21 cellular contexts compared by ENCODE assay signal in genomic region chr6:170067257-170067656, GRCh38.
DNase-seq lines count a peak whose midpoint lies in the region; ATAC-seq and TF ChIP-seq lines count a peak whose summit lies in the region.
"Had no signal": no experiment of that assay in that cellular context is flagged by ENCODE, and none has a peak within 500 bp of the region (broad histone marks: within the 10 kb centered on the region; RNA-seq: fewer than 3 reads in every experiment).

No MANE protein-coding gene starts in this region.

- 55 to 65% (median 58%) methylated on average over 12 to 16 of the region's 16 CpGs for WGBS in stomach, 5 donors

- no peak overlapping the region for H3K4me3 Mint-ChIP-seq in chondrocyte (ENCODE audit: unreplicated experiment)
- H3K4me3 Mint-ChIP-seq: activated CD4-positive, alpha-beta memory T cell treated with anti-CD3 and anti-CD28 coated beads, Interleukin-2, amount 10 ng/mL, durations not matched to agents 7 days and 5 days; activated T-helper 17 cell treated with anti-CD3 and anti-CD28 coated beads, Interleukin-2, amount 50 U/mL, for 72 hours had no signal

- TF ChIP-seq POLR2A in stomach (IDR thresholded peaks at IDR 0.05): no peak

- ATAC-seq in activated CD4-positive, CD25-positive, alpha-beta regulatory T cell treated with anti-CD3 and anti-CD28 coated beads, Interleukin-2, amount 50 U/mL, for 24 hours: no peak
- ATAC-seq in left lung (no peak), HG02870 (IDR thresholded peaks at IDR 0.05; ENCODE audit: unreplicated experiment) (no peak)
- ATAC-seq: activated T-helper 17 cell treated with anti-CD3 and anti-CD28 coated beads, Interleukin-2, amount 50 U/mL, for 72 hours; PC-3 had no signal

- no peak overlapping the region for H3K27ac Mint-ChIP-seq in chondrocyte (ENCODE audit: unreplicated experiment)
- H3K27ac Mint-ChIP-seq: activated CD4-positive, alpha-beta memory T cell treated with anti-CD3 and anti-CD28 coated beads, Interleukin-2, amount 10 ng/mL, durations not matched to agents 7 days and 5 days; activated T-helper 17 cell treated with anti-CD3 and anti-CD28 coated beads, Interleukin-2, amount 50 U/mL, for 72 hours had no signal

- TF ChIP-seq CTCF in chondrocyte (IDR thresholded peaks at IDR 0.05): no peak
- no peak for TF ChIP-seq CTCF in left lung (IDR thresholded peaks at IDR 0.05)
- TF ChIP-seq CTCF in stomach (IDR thresholded peaks at IDR 0.05): no peak

- H3K4me3 ChIP-seq in left lung (no peak overlapping the region), stomach (no peak overlapping the region)
- H3K4me3 ChIP-seq: colonic mucosa, skin epidermis had no signal

- H3K27me3 Mint-ChIP-seq in chondrocyte (ENCODE audit: low read depth): peaks cover 29% of the 10 kb centered on the region

- DNase-seq in activated CD4-positive, CD25-positive, alpha-beta regulatory T cell treated with anti-CD3 and anti-CD28 coated beads, Interleukin-2, amount 50 U/mL, for 72 hours: peak; percentile 9
- DNase-seq in chondrocyte (ENCODE audit: low spot score): peak; percentile 74
- peak; percentile 26 to 59 for DNase-seq in left lung
- DNase-seq in stomach: peak; percentile 22
- DNase-seq in SKM-1 (lab: John Stamatoyannopoulos, UW; ENCODE audit: unreplicated experiment): no peak
- DNase-seq in GM03348 (ENCODE audit: low spot score): no peak
- DNase-seq: activated CD4-positive, alpha-beta memory T cell treated with anti-CD3 and anti-CD28 coated beads, Interleukin-2, amount 10 ng/mL, durations not matched to agents 7 days and 5 days; amniotic stem cell; colonic mucosa; HCEC 1CT; midbrain; NCI-H2029; NCI-H510A treated with DMSO at 0.1 percent for 48 hours; PC-3; SW 1271 had no signal

- peaks cover 0 to 10% of the 10 kb centered on the region in 2 donors for H3K27me3 ChIP-seq in left lung
- H3K27me3 ChIP-seq in stomach: peaks cover 0 to 11% (median 0%) of the 10 kb centered on the region in 3 donors
- H3K27me3 ChIP-seq: colonic mucosa had no signal

- H3K36me3 ChIP-seq in left lung (no peaks in the 10 kb centered on the region), stomach (no peaks in the 10 kb centered on the region)
- H3K36me3 ChIP-seq: colonic mucosa had no signal

- H3K4me1 ChIP-seq in left lung: no peaks in the 10 kb centered on the region
- peaks cover 0 to 7% (median 0%) of the 10 kb centered on the region in 4 donors for H3K4me1 ChIP-seq in stomach
- H3K4me1 ChIP-seq: colonic mucosa had no signal

- H3K4me1 Mint-ChIP-seq in chondrocyte (ENCODE audit: low read depth): peaks cover 4% of the 10 kb centered on the region
- H3K4me1 Mint-ChIP-seq: activated CD4-positive, alpha-beta memory T cell treated with anti-CD3 and anti-CD28 coated beads, Interleukin-2, amount 10 ng/mL, durations not matched to agents 7 days and 5 days had no signal

- no peak overlapping the region for H3K27ac ChIP-seq in left lung
- H3K27ac ChIP-seq in stomach: no peak overlapping the region
- H3K27ac ChIP-seq: C4-2B, colonic mucosa, epithelial cell of prostate, skin epidermis had no signal

- H3K9me3 ChIP-seq in left lung (peaks cover 0 to 12% of the 10 kb centered on the region in 2 donors), stomach (peaks cover 0 to 9% (median 3%) of the 10 kb centered on the region in 4 donors)
- H3K9me3 ChIP-seq: colonic mucosa had no signal

- intact Hi-C loops in left lung (cut with DNase I): no loop called here
- intact Hi-C loops in stomach (cut with DNase I; ENCODE audit: low total_unique reads): no loop called here

- TF ChIP-seq EP300 in stomach (IDR thresholded peaks at IDR 0.05): no peak

- H3K36me3 Mint-ChIP-seq in chondrocyte (ENCODE audit: low read depth): peaks cover 5% of the 10 kb centered on the region

- peaks cover 23% of the 10 kb centered on the region for H3K9me3 Mint-ChIP-seq in chondrocyte (ENCODE audit: low read depth)

Comparison
In these comparisons a context has a peak if more than half of its experiments do, and no peak if none do; other contexts are left out.
1. DNase-seq: peak in activated CD4-positive, CD25-positive, alpha-beta regulatory T cell treated with anti-CD3 and anti-CD28 coated beads, Interleukin-2, amount 50 U/mL, for 72 hours (single experiment), chondrocyte (single experiment), left lung (2 of 2) and stomach (single experiment); none in SKM-1 (single experiment) and GM03348 (single experiment).